ENCODE assay signal across 9 cellular contexts in genomic region chr9:37033753-37034319, GRCh38. TPM values are rescaled to one million over a fixed set of nuclear protein-coding genes. Genes with fewer than 3 reads are reported as not detected.
DNase-seq lines count a peak whose midpoint lies in the region; ATAC-seq and TF ChIP-seq lines count a peak whose summit lies in the region.
"Had no signal": no experiment of that assay in that cellular context is flagged by ENCODE, and none has a peak within 500 bp of the region (broad histone marks: within the 10 kb centered on the region; RNA-seq: fewer than 3 reads in every experiment).

PAX5 (minus strand) TSS chr9:37034268; CDS start chr9:37034031, 237 bp downstream.

- intact Hi-C loops in CD8-positive, alpha-beta T cell (cut with DNase I, micrococcal nuclease): no loop called here

- H3K36me3 ChIP-seq in CD8-positive, alpha-beta T cell (ENCODE audit: insufficient read depth, low read length): no peaks in the 10 kb centered on the region
- H3K36me3 ChIP-seq in neural progenitor cell (no peaks in the 10 kb centered on the region), tibial nerve (no peaks in the 10 kb centered on the region)

- no peak for DNase-seq in CD8-positive, alpha-beta T cell
- DNase-seq in HL-60 (ENCODE audit: low read depth in 1 of 2, low spot score in 1 of 2) (no peak), coronary artery (ENCODE audit: low spot score) (no peak), neural progenitor cell (ENCODE audit: low spot score) (no peak), tibial nerve (ENCODE audit: low spot score in 2 of 2) (no peak), AML-193 (lab: John Stamatoyannopoulos, UW) (no peak), KG1 (lab: John Stamatoyannopoulos, UW) (no peak)
- DNase-seq: stimulated activated CD4-positive, alpha-beta T cell treated with anti-CD3 and anti-CD28 coated beads, Interleukin-4, amount 100 ng/mL, for 4 hours had no signal

- H3K27ac Mint-ChIP-seq in CD8-positive, alpha-beta T cell: no peak within 1 kb of the TSS
- no peak within 1 kb of the TSS for H3K27ac Mint-ChIP-seq in neural progenitor cell

- no peak for ATAC-seq in CD8-positive, alpha-beta T cell
- no peak for ATAC-seq in GM19351 (IDR thresholded peaks at IDR 0.05; ENCODE audit: unreplicated experiment)

- H3K4me2 ChIP-seq in neural progenitor cell: peak within 1 kb of the TSS; percentile 84

- H3K4me1 Mint-ChIP-seq in CD8-positive, alpha-beta T cell (ENCODE audit: low read depth): peaks cover 53% of the 10 kb centered on the region
- H3K4me1 Mint-ChIP-seq in neural progenitor cell: peaks cover 69% of the 10 kb centered on the region

- H3K9me3 Mint-ChIP-seq in CD8-positive, alpha-beta T cell: peaks cover 2% of the 10 kb centered on the region
- H3K9me3 Mint-ChIP-seq in neural progenitor cell: no peaks in the 10 kb centered on the region

- POLR2A ChIA-PET in CD8-positive, alpha-beta T cell (lab: Charles Lee): no interaction called here

- WGBS in tibial nerve, 2 donors: 14 to 17% methylated on average over 27 of the region's 27 CpGs

- H3K4me1 ChIP-seq in CD8-positive, alpha-beta T cell (ENCODE audit: insufficient read depth, low read length): peaks cover 64% of the 10 kb centered on the region
- H3K4me1 ChIP-seq in neural progenitor cell (peaks cover 62% of the 10 kb centered on the region), tibial nerve (peaks cover 0 to 64% (median 31%) of the 10 kb centered on the region in 4 donors)

- H3F3A ChIP-seq in neural progenitor cell (ENCODE audit: low read depth): peaks cover 56% of the 10 kb centered on the region

- peak within 1 kb of the TSS; percentile 38 for H2AFZ ChIP-seq in neural progenitor cell (replicated peaks)

- TF ChIP-seq EP300 in tibial nerve (IDR thresholded peaks at IDR 0.05): no peak

- no peak within 1 kb of the TSS for H3K27ac ChIP-seq in CD8-positive, alpha-beta T cell (ENCODE audit: low read depth, low read length)
- no peak within 1 kb of the TSS for H3K27ac ChIP-seq in HL-60 (replicated peaks)
- no peak within 1 kb of the TSS for H3K27ac ChIP-seq in coronary artery
- no peak within 1 kb of the TSS for H3K27ac ChIP-seq in neural progenitor cell
- peak within 1 kb of the TSS in 1 of 4 donors; percentile 68 for H3K27ac ChIP-seq in tibial nerve

- peaks cover 73% of the 10 kb centered on the region for H3K27me3 ChIP-seq in CD8-positive, alpha-beta T cell (ENCODE audit: insufficient read depth, low read length)
- H3K27me3 ChIP-seq in HL-60 (ENCODE audit: insufficient read depth, poor library complexity, severe bottlenecking) (peaks cover 80% of the 10 kb centered on the region), neural progenitor cell (peaks cover 100% of the 10 kb centered on the region), tibial nerve (peaks cover 11 to 100% of the 10 kb centered on the region in 2 donors)

- H3K79me2 ChIP-seq in neural progenitor cell (ENCODE audit: low read depth): no peaks in the 10 kb centered on the region

- no peak for TF ChIP-seq POLR2A in tibial nerve (IDR thresholded peaks at IDR 0.05)

- peaks cover 70% of the 10 kb centered on the region for H4K20me1 ChIP-seq in neural progenitor cell (ENCODE audit: low read depth)

- CTCF ChIA-PET in CD8-positive, alpha-beta T cell (lab: Charles Lee): no interaction called here

- peaks cover 84% of the 10 kb centered on the region for H3K27me3 Mint-ChIP-seq in CD8-positive, alpha-beta T cell (ENCODE audit: low read depth)
- H3K27me3 Mint-ChIP-seq in neural progenitor cell (ENCODE audit: insufficient read depth, low read depth): peaks cover 70% of the 10 kb centered on the region

- H3K4me3 Mint-ChIP-seq in CD8-positive, alpha-beta T cell: peak within 1 kb of the TSS; percentile 69
- H3K4me3 Mint-ChIP-seq in neural progenitor cell: peak within 1 kb of the TSS; percentile 84

- no peak within 1 kb of the TSS for H3K9ac ChIP-seq in neural progenitor cell

- peak within 1 kb of the TSS; percentile 27 for H3K4me3 ChIP-seq in CD8-positive, alpha-beta T cell (ENCODE audit: low read depth, low read length)
- H3K4me3 ChIP-seq in HL-60 (replicated peaks; ENCODE audit: insufficient read depth, low read length): peak within 1 kb of the TSS; percentile 41
- H3K4me3 ChIP-seq in coronary artery: peak within 1 kb of the TSS; percentile 52
- H3K4me3 ChIP-seq in neural progenitor cell: peak within 1 kb of the TSS; percentile 46
- H3K4me3 ChIP-seq in tibial nerve: peak within 1 kb of the TSS in 2 of 4 donors; percentile 24 to 29

- H3K36me3 Mint-ChIP-seq in CD8-positive, alpha-beta T cell: peaks cover 2% of the 10 kb centered on the region
- no peaks in the 10 kb centered on the region for H3K36me3 Mint-ChIP-seq in neural progenitor cell

- no peak for TF ChIP-seq CTCF in CD8-positive, alpha-beta T cell (IDR thresholded peaks at IDR 0.05)
- TF ChIP-seq CTCF in HL-60 (IDR thresholded peaks at IDR 0.05; ENCODE audit: insufficient read depth, low read length): no peak
- TF ChIP-seq CTCF in coronary artery (IDR thresholded peaks at IDR 0.05): no peak
- TF ChIP-seq CTCF in neural progenitor cell (IDR thresholded peaks at IDR 0.05): no peak
- TF ChIP-seq CTCF in tibial nerve (IDR thresholded peaks at IDR 0.05): no peak

- no peaks in the 10 kb centered on the region for H3K9me3 ChIP-seq in CD8-positive, alpha-beta T cell (ENCODE audit: low read length)
- no peaks in the 10 kb centered on the region for H3K9me3 ChIP-seq in neural progenitor cell (ENCODE audit: low read depth)
- no peaks in the 10 kb centered on the region for H3K9me3 ChIP-seq in tibial nerve

RNA-seq across cellular contexts. Expression of gene PAX5, which starts in this region (rescaled TPM):
- total RNA-seq in CD8-positive, alpha-beta T cell: 1 to 10 TPM; 1.9 to 2.3 TPM
- total RNA-seq in neural progenitor cell (ENCODE audit: low replicate concordance) (0.06 TPM in 1 of 2 replicates, not detected in the other), tibial nerve (not detected)
